In genomic region chr5:74682636-74683035, GRCh38 we compare ENCODE assay signal across 1 cellular context.
TF ChIP-seq lines count a peak whose summit lies in the region.

No MANE protein-coding gene starts in this region.

TF ChIP-seq in SK-N-SH treated with all-trans-retinoic acid at 6 μM for 48 hours, 23 proteins besides CTCF, POLR2A, EP300 and RAD21:
- TF ChIP-seq ZFP30 (CRISPR knock-in tag; IDR thresholded peaks at IDR 0.05) (no peak), ZNF70 (CRISPR knock-in tag; IDR thresholded peaks at IDR 0.05) (no peak), OSR1 (CRISPR knock-in tag; IDR thresholded peaks at IDR 0.05) (no peak), CREB5 (CRISPR knock-in tag; IDR thresholded peaks at IDR 0.05; ENCODE audit: low read depth) (no peak), ZC3H10 (CRISPR knock-in tag; IDR thresholded peaks at IDR 0.05) (no peak), TOX (CRISPR knock-in tag; IDR thresholded peaks at IDR 0.05; ENCODE audit: borderline replicate concordance) (no peak), PPARA (CRISPR knock-in tag; IDR thresholded peaks at IDR 0.05; ENCODE audit: borderline replicate concordance) (no peak), SNAI2 (CRISPR knock-in tag; IDR thresholded peaks at IDR 0.05) (no peak)
